1 cellular context compared by ENCODE assay signal in genomic region chr6:147067184-147067583, GRCh38.
TF ChIP-seq lines count a peak whose summit lies in the region.

No MANE protein-coding gene starts in this region.

TF ChIP-seq in HepG2, 621 proteins besides CTCF, POLR2A, EP300 and RAD21 (continued from another document and continues in another):
- TF ChIP-seq MIXL1 (CRISPR knock-in tag; IDR thresholded peaks at IDR 0.05), result no peak
- TF ChIP-seq PAWR (CRISPR knock-in tag; IDR thresholded peaks at IDR 0.05; ENCODE audit: borderline replicate concordance), result no peak
- TF ChIP-seq FOXA3 (CRISPR knock-in tag; IDR thresholded peaks at IDR 0.05), result peak; percentile 48
- TF ChIP-seq FOSL2 (CRISPR knock-in tag; IDR thresholded peaks at IDR 0.05), result peak; percentile 49
- no peak for TF ChIP-seq MXI1 (IDR thresholded peaks at IDR 0.05; ENCODE audit: borderline replicate concordance, low read depth, low read length)
- TF ChIP-seq BHLHE40 (IDR thresholded peaks at IDR 0.05; ENCODE audit: low read length), result no peak
- no peak for TF ChIP-seq GZF1 (CRISPR knock-in tag; IDR thresholded peaks at IDR 0.05)
- no peak for TF ChIP-seq ELF3 (CRISPR knock-in tag; IDR thresholded peaks at IDR 0.05)
- peak; percentile 88 for TF ChIP-seq CEBPG (CRISPR knock-in tag; IDR thresholded peaks at IDR 0.05)
- no peak for TF ChIP-seq ZNF775 (CRISPR knock-in tag; IDR thresholded peaks at IDR 0.05; ENCODE audit: borderline replicate concordance)
- no peak for TF ChIP-seq ZFY (CRISPR knock-in tag; IDR thresholded peaks at IDR 0.05)
- no peak for TF ChIP-seq LRRFIP1 (CRISPR knock-in tag; conservative IDR thresholded peaks at IDR 0.05)
- TF ChIP-seq GATAD2A (CRISPR knock-in tag; IDR thresholded peaks at IDR 0.05), result peak; percentile 64
- no peak for TF ChIP-seq RNF219 (CRISPR knock-in tag; IDR thresholded peaks at IDR 0.05)
- no peak for TF ChIP-seq ZFAT (CRISPR knock-in tag; conservative IDR thresholded peaks at IDR 0.05)
- no peak for TF ChIP-seq SRSF1 (optimal IDR thresholded peaks at IDR 0.05; ENCODE audit: low read depth, low read length)
- TF ChIP-seq FOXP1 (IDR thresholded peaks at IDR 0.05), result no peak
- TF ChIP-seq FOXP1 (CRISPR knock-in tag; IDR thresholded peaks at IDR 0.05), result 0 out of 2 replicates have a peak, but pooled peaks have one; percentile 21
- peak; percentile 18; the same call in 1 of the 2 replicates for TF ChIP-seq RXRB (CRISPR knock-in tag; IDR thresholded peaks at IDR 0.05; ENCODE audit: borderline replicate concordance)
- no peak for TF ChIP-seq TOE1 (CRISPR knock-in tag; IDR thresholded peaks at IDR 0.05)
- TF ChIP-seq ZNF12 (CRISPR knock-in tag; IDR thresholded peaks at IDR 0.05), result 0 out of 2 replicates have a peak, but pooled peaks have one; percentile 18
- TF ChIP-seq RBM39 (IDR thresholded peaks at IDR 0.05; ENCODE audit: low read depth, low read length, poor library complexity, severe bottlenecking), result no peak
- TF ChIP-seq PLRG1 (conservative IDR thresholded peaks at IDR 0.05), result no peak
- no peak for TF ChIP-seq ISX (CRISPR knock-in tag; conservative IDR thresholded peaks at IDR 0.05)
- TF ChIP-seq SNAPC2 (CRISPR knock-in tag; IDR thresholded peaks at IDR 0.05), result no peak
- peak; percentile 61 for TF ChIP-seq TFAP4 (IDR thresholded peaks at IDR 0.05; ENCODE audit: borderline replicate concordance, low read depth)
- TF ChIP-seq ZNF543 (CRISPR knock-in tag; IDR thresholded peaks at IDR 0.05), result no peak
- TF ChIP-seq ATF3 (CRISPR knock-in tag; IDR thresholded peaks at IDR 0.05), result 0 out of 2 replicates have a peak, but pooled peaks have one; percentile 22
- TF ChIP-seq SOX13 (IDR thresholded peaks at IDR 0.05), result no peak
- TF ChIP-seq SOX13 (CRISPR knock-in tag; conservative IDR thresholded peaks at IDR 0.05 in 1 of 2, IDR thresholded peaks at IDR 0.05 in 1 of 2), result peak in 1 of 2 experiments; percentile 57; a peak in 2 of 4 replicates
- no peak for TF ChIP-seq NFATC3 (CRISPR knock-in tag; IDR thresholded peaks at IDR 0.05)
- TF ChIP-seq ZNF331 (CRISPR knock-in tag; IDR thresholded peaks at IDR 0.05), result peak; percentile 28; the same call in 1 of the 2 replicates
- no peak for TF ChIP-seq ZNF580 (CRISPR knock-in tag; IDR thresholded peaks at IDR 0.05; ENCODE audit: borderline replicate concordance, low read depth)
- TF ChIP-seq ZHX1 (CRISPR knock-in tag; IDR thresholded peaks at IDR 0.05; ENCODE audit: low read depth), result no peak
- TF ChIP-seq JUN (CRISPR knock-in tag; IDR thresholded peaks at IDR 0.05), result no peak
- no peak; a peak in 1 of 4 replicates for TF ChIP-seq ATF4 (CRISPR knock-in tag; IDR thresholded peaks at IDR 0.05)
- no peak for TF ChIP-seq ZNF567 (CRISPR knock-in tag; IDR thresholded peaks at IDR 0.05; ENCODE audit: borderline replicate concordance)
- no peak for TF ChIP-seq ZNF674 (CRISPR knock-in tag; IDR thresholded peaks at IDR 0.05; ENCODE audit: low read depth)
- no peak for TF ChIP-seq FOXC1 (CRISPR knock-in tag; IDR thresholded peaks at IDR 0.05; ENCODE audit: borderline replicate concordance)
- 0 out of 2 replicates have a peak, but pooled peaks have one; percentile 27 for TF ChIP-seq RXRA (CRISPR knock-in tag; IDR thresholded peaks at IDR 0.05)
- peak; percentile 63 for TF ChIP-seq ARID5B (CRISPR knock-in tag; IDR thresholded peaks at IDR 0.05)
- peak; percentile 39; the same call in 1 of the 2 replicates for TF ChIP-seq THAP11 (CRISPR knock-in tag; IDR thresholded peaks at IDR 0.05)
- no peak for TF ChIP-seq ZNF678 (CRISPR knock-in tag; IDR thresholded peaks at IDR 0.05)
- no peak for TF ChIP-seq TFDP1 (CRISPR knock-in tag; IDR thresholded peaks at IDR 0.05; ENCODE audit: borderline replicate concordance)
- TF ChIP-seq ZSCAN9 (CRISPR knock-in tag; IDR thresholded peaks at IDR 0.05; ENCODE audit: borderline replicate concordance), result no peak
- TF ChIP-seq SOX5 (CRISPR knock-in tag; IDR thresholded peaks at IDR 0.05; ENCODE audit: borderline replicate concordance), result peak; percentile 40; the same call in 1 of the 2 replicates
- TF ChIP-seq MIER3 (CRISPR knock-in tag; IDR thresholded peaks at IDR 0.05; ENCODE audit: borderline replicate concordance), result 0 out of 2 replicates have a peak, but pooled peaks have one; percentile 23
- no peak for TF ChIP-seq ZNF547 (CRISPR knock-in tag; IDR thresholded peaks at IDR 0.05)
- no peak for TF ChIP-seq ZNF382 (CRISPR knock-in tag; IDR thresholded peaks at IDR 0.05; ENCODE audit: borderline replicate concordance)
- TF ChIP-seq TEAD3 (CRISPR knock-in tag; optimal IDR thresholded peaks at IDR 0.05; ENCODE audit: borderline replicate concordance), result peak; percentile 48
- TF ChIP-seq CENPX (CRISPR knock-in tag; IDR thresholded peaks at IDR 0.05), result no peak
- TF ChIP-seq ZNF644 (CRISPR knock-in tag; IDR thresholded peaks at IDR 0.05; ENCODE audit: low read depth), result peak; percentile 83; the same call in 1 of the 2 replicates
- 0 out of 2 replicates have a peak, but pooled peaks have one; percentile 25 for TF ChIP-seq RARA (CRISPR knock-in tag; IDR thresholded peaks at IDR 0.05)
- TF ChIP-seq ZNF34 (CRISPR knock-in tag; IDR thresholded peaks at IDR 0.05; ENCODE audit: borderline replicate concordance), result no peak
- TF ChIP-seq ZBTB26 (CRISPR knock-in tag; IDR thresholded peaks at IDR 0.05; ENCODE audit: borderline replicate concordance), result no peak
- no peak for TF ChIP-seq ZNF256 (CRISPR knock-in tag; conservative IDR thresholded peaks at IDR 0.05)
- TF ChIP-seq AGO2 (optimal IDR thresholded peaks at IDR 0.05; ENCODE audit: low read depth, low read length), result no peak
- TF ChIP-seq HMG20A (CRISPR knock-in tag; IDR thresholded peaks at IDR 0.05; ENCODE audit: borderline replicate concordance), result peak; percentile 38; the same call in 1 of the 2 replicates
